1 cellular context compared by ENCODE assay signal in genomic region chr2:186588940-186589732, GRCh38.
TF ChIP-seq lines count a peak whose summit lies in the region.

No MANE protein-coding gene starts in this region.

TF ChIP-seq in HCT116, 20 proteins besides CTCF, POLR2A, EP300 and RAD21 (continued from another document):
- TF ChIP-seq, protein P1, sequence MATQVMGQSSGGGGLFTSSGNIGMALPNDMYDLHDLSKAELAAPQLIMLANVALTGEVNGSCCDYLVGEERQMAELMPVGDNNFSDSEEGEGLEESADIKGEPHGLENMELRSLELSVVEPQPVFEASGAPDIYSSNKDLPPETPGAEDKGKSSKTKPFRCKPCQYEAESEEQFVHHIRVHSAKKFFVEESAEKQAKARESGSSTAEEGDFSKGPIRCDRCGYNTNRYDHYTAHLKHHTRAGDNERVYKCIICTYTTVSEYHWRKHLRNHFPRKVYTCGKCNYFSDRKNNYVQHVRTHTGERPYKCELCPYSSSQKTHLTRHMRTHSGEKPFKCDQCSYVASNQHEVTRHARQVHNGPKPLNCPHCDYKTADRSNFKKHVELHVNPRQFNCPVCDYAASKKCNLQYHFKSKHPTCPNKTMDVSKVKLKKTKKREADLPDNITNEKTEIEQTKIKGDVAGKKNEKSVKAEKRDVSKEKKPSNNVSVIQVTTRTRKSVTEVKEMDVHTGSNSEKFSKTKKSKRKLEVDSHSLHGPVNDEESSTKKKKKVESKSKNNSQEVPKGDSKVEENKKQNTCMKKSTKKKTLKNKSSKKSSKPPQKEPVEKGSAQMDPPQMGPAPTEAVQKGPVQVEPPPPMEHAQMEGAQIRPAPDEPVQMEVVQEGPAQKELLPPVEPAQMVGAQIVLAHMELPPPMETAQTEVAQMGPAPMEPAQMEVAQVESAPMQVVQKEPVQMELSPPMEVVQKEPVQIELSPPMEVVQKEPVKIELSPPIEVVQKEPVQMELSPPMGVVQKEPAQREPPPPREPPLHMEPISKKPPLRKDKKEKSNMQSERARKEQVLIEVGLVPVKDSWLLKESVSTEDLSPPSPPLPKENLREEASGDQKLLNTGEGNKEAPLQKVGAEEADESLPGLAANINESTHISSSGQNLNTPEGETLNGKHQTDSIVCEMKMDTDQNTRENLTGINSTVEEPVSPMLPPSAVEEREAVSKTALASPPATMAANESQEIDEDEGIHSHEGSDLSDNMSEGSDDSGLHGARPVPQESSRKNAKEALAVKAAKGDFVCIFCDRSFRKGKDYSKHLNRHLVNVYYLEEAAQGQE (IDR thresholded peaks at IDR 0.05; ENCODE audit: low read depth), result no peak
- TF ChIP-seq EGR1 (IDR thresholded peaks at IDR 0.05; ENCODE audit: low read depth), result no peak
- TF ChIP-seq, protein P2, sequence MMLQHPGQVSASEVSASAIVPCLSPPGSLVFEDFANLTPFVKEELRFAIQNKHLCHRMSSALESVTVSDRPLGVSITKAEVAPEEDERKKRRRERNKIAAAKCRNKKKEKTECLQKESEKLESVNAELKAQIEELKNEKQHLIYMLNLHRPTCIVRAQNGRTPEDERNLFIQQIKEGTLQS (IDR thresholded peaks at IDR 0.05), result no peak
- TF ChIP-seq ZFX (IDR thresholded peaks at IDR 0.05), result no peak
